In the genomic region with DNA sequence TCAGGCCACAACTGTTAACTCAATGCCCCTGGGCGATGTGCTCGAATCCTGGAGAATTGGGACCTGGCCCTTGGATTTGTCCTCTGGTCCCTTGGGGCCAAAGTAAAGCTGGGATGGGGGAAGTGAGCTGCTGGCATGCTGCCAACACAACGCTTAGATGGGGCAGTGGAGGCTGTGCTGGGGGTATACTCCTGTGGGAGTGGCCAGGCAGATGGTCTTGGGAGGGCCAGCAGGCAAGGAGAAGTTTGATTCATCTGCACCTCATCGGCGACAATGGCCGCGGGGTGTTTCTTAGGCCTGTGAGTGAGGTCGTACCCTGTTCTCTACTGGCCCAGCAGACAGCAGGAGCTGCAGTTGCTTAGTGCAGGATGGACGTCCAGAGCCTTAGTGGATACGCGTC, we compare ENCODE assay signal across 23 cellular contexts.
"Had no signal": no experiment of that assay in that cellular context is flagged by ENCODE, and none has a peak within 500 bp of the region (broad histone marks: within the 10 kb centered on the region; RNA-seq: fewer than 3 reads in every experiment).

No MANE protein-coding gene starts in this region.

- H3K36me3 ChIP-seq: esophagus squamous epithelium, gastroesophageal sphincter, left ventricle myocardium inferior, lower lobe of right lung, neural progenitor cell, ovary, prostate gland, sigmoid colon, suprapubic skin, thyroid gland, uterus had no signal

- H3K27me3 ChIP-seq: esophagus squamous epithelium, gastroesophageal sphincter, neural progenitor cell, ovary, sigmoid colon, suprapubic skin, thyroid gland, uterus had no signal

- H3K27me3 Mint-ChIP-seq: natural killer cell treated with Interleukin-12 subunit alpha and Interleukin-12 subunit beta and Interleukin-15 and Interleukin-18, amount 100 ng/mL, for 72 hours had no signal

- H3K4me3 ChIP-seq: esophagus squamous epithelium, gastroesophageal sphincter, left ventricle myocardium inferior, lower lobe of right lung, neural progenitor cell, ovary, prostate gland, sigmoid colon, skin epidermis, suprapubic skin, thyroid gland, uterus had no signal

- DNase-seq: dermis blood vessel endothelial cell; esophagus squamous epithelium; foreskin fibroblast; glutamatergic neuron; left cardiac atrium; left ventricle myocardium inferior; lower lobe of right lung; midbrain; ovary; retina; sigmoid colon; stimulated activated CD4-positive, alpha-beta T cell treated with anti-CD3 and anti-CD28 coated beads, Interleukin-12 subunit alpha, Interleukin-12 subunit beta, amount 100 ng/mL, for 4 hours; stimulated activated naive CD4-positive, alpha-beta T cell; thyroid gland; uterus had no signal

- H3K9ac ChIP-seq: neural progenitor cell had no signal

- H3K4me1 ChIP-seq: esophagus squamous epithelium, gastroesophageal sphincter, left ventricle myocardium inferior, lower lobe of right lung, neural progenitor cell, prostate gland, suprapubic skin, thyroid gland, uterus had no signal

- H3K9me3 ChIP-seq: esophagus squamous epithelium, gastroesophageal sphincter, left ventricle myocardium inferior, lower lobe of right lung, ovary, prostate gland, sigmoid colon, suprapubic skin, thyroid gland, uterus had no signal

- H3K4me2 ChIP-seq: neural progenitor cell had no signal

- H3K27ac Mint-ChIP-seq: memory B cell; natural killer cell treated with Interleukin-12 subunit alpha and Interleukin-12 subunit beta and Interleukin-15 and Interleukin-18, amount 100 ng/mL, for 72 hours; neural progenitor cell; type B pancreatic cell had no signal

- ATAC-seq: gastroesophageal sphincter had no signal

- H3K4me1 Mint-ChIP-seq: neural progenitor cell had no signal

- H3K4me3 Mint-ChIP-seq: memory B cell; natural killer cell treated with Interleukin-12 subunit alpha and Interleukin-12 subunit beta and Interleukin-15 and Interleukin-18, amount 100 ng/mL, for 72 hours; type B pancreatic cell had no signal

- H2AFZ ChIP-seq: neural progenitor cell had no signal

- H3K27ac ChIP-seq: esophagus squamous epithelium, gastroesophageal sphincter, left ventricle myocardium inferior, lower lobe of right lung, neural progenitor cell, ovary, prostate gland, sigmoid colon, skin epidermis, suprapubic skin, thyroid gland, uterus had no signal
